In the genomic region with DNA sequence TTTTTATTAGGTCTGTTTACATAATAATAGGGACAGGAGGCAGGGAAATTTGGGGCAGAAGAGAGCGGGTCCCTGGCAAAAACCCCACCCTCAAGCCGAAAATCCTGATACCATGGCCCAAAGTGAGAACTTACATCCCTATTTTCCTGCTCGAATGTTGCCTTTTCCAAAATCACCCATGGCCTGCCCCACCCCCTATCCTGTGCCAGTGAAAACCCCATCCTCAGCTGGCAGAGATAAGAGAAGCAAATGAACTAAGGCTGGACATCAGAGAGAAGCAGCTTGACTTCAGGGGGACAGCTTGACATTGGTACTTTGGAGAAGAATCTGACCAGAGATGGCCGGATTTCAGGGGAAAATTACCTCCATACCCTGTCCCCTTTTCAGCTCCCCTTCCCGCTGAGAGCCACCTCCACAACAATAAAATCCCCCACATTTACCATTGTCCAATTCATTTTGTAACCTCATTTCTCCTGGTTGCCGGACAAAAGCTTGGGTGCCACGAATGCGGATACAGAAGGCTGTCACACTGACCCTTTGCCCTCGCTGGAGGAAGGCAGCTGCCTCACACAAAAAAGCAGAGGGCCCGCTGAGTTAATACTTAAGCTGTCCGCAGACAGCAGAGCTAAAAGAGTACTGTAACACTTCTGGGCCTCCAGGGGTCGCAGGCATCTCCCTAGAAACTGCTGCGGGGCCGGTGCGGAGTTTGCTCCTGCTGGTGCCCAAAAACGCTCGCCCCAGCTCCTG, we compare ENCODE assay signal across 1 cellular context.
TF ChIP-seq lines count a peak whose summit lies in the region.

No MANE protein-coding gene starts in this region.

TF ChIP-seq in GM23338, 12 proteins besides CTCF, POLR2A, EP300 and RAD21 (continued from another document):
- TF ChIP-seq, protein P1, sequence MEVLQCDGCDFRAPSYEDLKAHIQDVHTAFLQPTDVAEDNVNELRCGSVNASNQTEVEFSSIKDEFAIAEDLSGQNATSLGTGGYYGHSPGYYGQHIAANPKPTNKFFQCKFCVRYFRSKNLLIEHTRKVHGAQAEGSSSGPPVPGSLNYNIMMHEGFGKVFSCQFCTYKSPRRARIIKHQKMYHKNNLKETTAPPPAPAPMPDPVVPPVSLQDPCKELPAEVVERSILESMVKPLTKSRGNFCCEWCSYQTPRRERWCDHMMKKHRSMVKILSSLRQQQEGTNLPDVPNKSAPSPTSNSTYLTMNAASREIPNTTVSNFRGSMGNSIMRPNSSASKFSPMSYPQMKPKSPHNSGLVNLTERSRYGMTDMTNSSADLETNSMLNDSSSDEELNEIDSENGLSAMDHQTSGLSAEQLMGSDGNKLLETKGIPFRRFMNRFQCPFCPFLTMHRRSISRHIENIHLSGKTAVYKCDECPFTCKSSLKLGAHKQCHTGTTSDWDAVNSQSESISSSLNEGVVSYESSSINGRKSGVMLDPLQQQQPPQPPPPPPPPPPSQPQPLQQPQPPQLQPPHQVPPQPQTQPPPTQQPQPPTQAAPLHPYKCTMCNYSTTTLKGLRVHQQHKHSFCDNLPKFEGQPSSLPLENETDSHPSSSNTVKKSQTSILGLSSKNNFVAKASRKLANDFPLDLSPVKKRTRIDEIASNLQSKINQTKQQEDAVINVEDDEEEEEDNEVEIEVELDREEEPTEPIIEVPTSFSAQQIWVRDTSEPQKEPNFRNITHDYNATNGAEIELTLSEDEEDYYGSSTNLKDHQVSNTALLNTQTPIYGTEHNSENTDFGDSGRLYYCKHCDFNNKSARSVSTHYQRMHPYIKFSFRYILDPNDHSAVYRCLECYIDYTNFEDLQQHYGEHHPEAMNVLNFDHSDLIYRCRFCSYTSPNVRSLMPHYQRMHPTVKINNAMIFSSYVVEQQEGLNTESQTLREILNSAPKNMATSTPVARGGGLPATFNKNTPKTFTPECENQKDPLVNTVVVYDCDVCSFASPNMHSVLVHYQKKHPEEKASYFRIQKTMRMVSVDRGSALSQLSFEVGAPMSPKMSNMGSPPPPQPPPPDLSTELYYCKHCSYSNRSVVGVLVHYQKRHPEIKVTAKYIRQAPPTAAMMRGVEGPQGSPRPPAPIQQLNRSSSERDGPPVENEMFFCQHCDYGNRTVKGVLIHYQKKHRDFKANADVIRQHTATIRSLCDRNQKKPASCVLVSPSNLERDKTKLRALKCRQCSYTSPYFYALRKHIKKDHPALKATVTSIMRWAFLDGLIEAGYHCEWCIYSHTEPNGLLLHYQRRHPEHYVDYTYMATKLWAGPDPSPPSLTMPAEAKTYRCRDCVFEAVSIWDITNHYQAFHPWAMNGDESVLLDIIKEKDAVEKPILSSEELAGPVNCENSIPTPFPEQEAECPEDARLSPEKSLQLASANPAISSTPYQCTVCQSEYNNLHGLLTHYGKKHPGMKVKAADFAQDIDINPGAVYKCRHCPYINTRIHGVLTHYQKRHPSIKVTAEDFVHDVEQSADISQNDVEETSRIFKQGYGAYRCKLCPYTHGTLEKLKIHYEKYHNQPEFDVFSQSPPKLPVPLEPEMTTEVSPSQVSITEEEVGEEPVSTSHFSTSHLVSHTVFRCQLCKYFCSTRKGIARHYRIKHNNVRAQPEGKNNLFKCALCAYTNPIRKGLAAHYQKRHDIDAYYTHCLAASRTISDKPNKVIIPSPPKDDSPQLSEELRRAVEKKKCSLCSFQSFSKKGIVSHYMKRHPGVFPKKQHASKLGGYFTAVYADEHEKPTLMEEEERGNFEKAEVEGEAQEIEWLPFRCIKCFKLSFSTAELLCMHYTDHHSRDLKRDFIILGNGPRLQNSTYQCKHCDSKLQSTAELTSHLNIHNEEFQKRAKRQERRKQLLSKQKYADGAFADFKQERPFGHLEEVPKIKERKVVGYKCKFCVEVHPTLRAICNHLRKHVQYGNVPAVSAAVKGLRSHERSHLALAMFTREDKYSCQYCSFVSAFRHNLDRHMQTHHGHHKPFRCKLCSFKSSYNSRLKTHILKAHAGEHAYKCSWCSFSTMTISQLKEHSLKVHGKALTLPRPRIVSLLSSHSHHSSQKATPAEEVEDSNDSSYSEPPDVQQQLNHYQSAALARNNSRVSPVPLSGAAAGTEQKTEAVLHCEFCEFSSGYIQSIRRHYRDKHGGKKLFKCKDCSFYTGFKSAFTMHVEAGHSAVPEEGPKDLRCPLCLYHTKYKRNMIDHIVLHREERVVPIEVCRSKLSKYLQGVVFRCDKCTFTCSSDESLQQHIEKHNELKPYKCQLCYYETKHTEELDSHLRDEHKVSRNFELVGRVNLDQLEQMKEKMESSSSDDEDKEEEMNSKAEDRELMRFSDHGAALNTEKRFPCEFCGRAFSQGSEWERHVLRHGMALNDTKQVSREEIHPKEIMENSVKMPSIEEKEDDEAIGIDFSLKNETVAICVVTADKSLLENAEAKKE (CRISPR knock-in tag; IDR thresholded peaks at IDR 0.05) = no peak
- TF ChIP-seq, protein P2, sequence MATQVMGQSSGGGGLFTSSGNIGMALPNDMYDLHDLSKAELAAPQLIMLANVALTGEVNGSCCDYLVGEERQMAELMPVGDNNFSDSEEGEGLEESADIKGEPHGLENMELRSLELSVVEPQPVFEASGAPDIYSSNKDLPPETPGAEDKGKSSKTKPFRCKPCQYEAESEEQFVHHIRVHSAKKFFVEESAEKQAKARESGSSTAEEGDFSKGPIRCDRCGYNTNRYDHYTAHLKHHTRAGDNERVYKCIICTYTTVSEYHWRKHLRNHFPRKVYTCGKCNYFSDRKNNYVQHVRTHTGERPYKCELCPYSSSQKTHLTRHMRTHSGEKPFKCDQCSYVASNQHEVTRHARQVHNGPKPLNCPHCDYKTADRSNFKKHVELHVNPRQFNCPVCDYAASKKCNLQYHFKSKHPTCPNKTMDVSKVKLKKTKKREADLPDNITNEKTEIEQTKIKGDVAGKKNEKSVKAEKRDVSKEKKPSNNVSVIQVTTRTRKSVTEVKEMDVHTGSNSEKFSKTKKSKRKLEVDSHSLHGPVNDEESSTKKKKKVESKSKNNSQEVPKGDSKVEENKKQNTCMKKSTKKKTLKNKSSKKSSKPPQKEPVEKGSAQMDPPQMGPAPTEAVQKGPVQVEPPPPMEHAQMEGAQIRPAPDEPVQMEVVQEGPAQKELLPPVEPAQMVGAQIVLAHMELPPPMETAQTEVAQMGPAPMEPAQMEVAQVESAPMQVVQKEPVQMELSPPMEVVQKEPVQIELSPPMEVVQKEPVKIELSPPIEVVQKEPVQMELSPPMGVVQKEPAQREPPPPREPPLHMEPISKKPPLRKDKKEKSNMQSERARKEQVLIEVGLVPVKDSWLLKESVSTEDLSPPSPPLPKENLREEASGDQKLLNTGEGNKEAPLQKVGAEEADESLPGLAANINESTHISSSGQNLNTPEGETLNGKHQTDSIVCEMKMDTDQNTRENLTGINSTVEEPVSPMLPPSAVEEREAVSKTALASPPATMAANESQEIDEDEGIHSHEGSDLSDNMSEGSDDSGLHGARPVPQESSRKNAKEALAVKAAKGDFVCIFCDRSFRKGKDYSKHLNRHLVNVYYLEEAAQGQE (IDR thresholded peaks at IDR 0.05; ENCODE audit: unreplicated experiment) = no peak
- no peak for TF ChIP-seq EZH2 (IDR thresholded peaks at IDR 0.05; ENCODE audit: low read depth, unreplicated experiment)
- no peak for TF ChIP-seq JUNB (IDR thresholded peaks at IDR 0.05; ENCODE audit: unreplicated experiment)
- no peak for TF ChIP-seq ZNF331 (CRISPR knock-in tag; IDR thresholded peaks at IDR 0.05; ENCODE audit: low read depth)
